ENCODE assay signal across 7 cellular contexts in genomic region chr16:88568710-88569613, GRCh38. TPM values are rescaled to one million over a fixed set of nuclear protein-coding genes. Genes with fewer than 3 reads are reported as not detected.
DNase-seq lines count a peak whose midpoint lies in the region; ATAC-seq and TF ChIP-seq lines count a peak whose summit lies in the region.

No MANE protein-coding gene starts in this region.

- H3K4me3 Mint-ChIP-seq in activated CD4-positive, alpha-beta memory T cell treated with anti-CD3 and anti-CD28 coated beads, Interleukin-2, amount 10 ng/mL, durations not matched to agents 7 days and 5 days: peak overlapping the region; percentile 73

- TF ChIP-seq POLR2A in stomach (IDR thresholded peaks at IDR 0.05): no peak

- H3K27me3 ChIP-seq in iPS-18a (ENCODE audit: control insufficient read depth, insufficient read depth, low read length) (peaks cover 6% of the 10 kb centered on the region), stomach (no peaks in the 10 kb centered on the region)

- no peak overlapping the region for H3K9ac ChIP-seq in iPS-18a (ENCODE audit: low read length)

- POLR2A ChIA-PET in activated CD4-positive, alpha-beta memory T cell treated with anti-CD3 and anti-CD28 coated beads, Interleukin-2, amount 10 ng/mL, durations not matched to agents 7 days and 5 days (lab: Charles Lee): interaction anchor here (1.3 to 2.3 kb wide), 4 partner anchors 24 to 114 kb away, joined by 3 to 20 read pairs (median 8); no protein-coding TSS in a partner anchor

- ATAC-seq in HG03378 (IDR thresholded peaks at IDR 0.05; ENCODE audit: unreplicated experiment) (peak; percentile 9), HG03135 (IDR thresholded peaks at IDR 0.05; ENCODE audit: unreplicated experiment) (no peak)

- H3K9me3 Mint-ChIP-seq in activated CD4-positive, alpha-beta memory T cell treated with anti-CD3 and anti-CD28 coated beads, Interleukin-2, amount 10 ng/mL, durations not matched to agents 7 days and 5 days: no peaks in the 10 kb centered on the region

- H3K4me1 ChIP-seq in iPS-18a (ENCODE audit: control insufficient read depth, low read depth, low read length) (peaks cover 6% of the 10 kb centered on the region), stomach (peaks cover 19 to 43% (median 30%) of the 10 kb centered on the region in 4 donors)

- no peaks in the 10 kb centered on the region for H3K27me3 Mint-ChIP-seq in activated CD4-positive, alpha-beta memory T cell treated with anti-CD3 and anti-CD28 coated beads, Interleukin-2, amount 10 ng/mL, durations not matched to agents 7 days and 5 days

- no peak for DNase-seq in activated CD4-positive, alpha-beta memory T cell treated with anti-CD3 and anti-CD28 coated beads, Interleukin-2, amount 10 ng/mL, durations not matched to agents 7 days and 5 days
- DNase-seq in stomach (no peak), GM19238 (ENCODE audit: insufficient read length, low spot score) (no peak), iPS-NIHi7 (ENCODE audit: extremely low spot score) (no peak)

- peaks cover 8% of the 10 kb centered on the region for H3K36me3 ChIP-seq in iPS-18a (ENCODE audit: control insufficient read depth, low read depth, low read length)
- peaks cover 0 to 22% (median 20%) of the 10 kb centered on the region in 4 donors for H3K36me3 ChIP-seq in stomach

- no peak for TF ChIP-seq CTCF in stomach (IDR thresholded peaks at IDR 0.05)

- H3K27ac ChIP-seq in iPS-18a (ENCODE audit: low read length) (no peak overlapping the region), stomach (peak overlapping the region in 4 of 5 donors; percentile 84 to 87 (median 87))

- H3K4me1 Mint-ChIP-seq in activated CD4-positive, alpha-beta memory T cell treated with anti-CD3 and anti-CD28 coated beads, Interleukin-2, amount 10 ng/mL, durations not matched to agents 7 days and 5 days: peaks cover 42% of the 10 kb centered on the region

- no peaks in the 10 kb centered on the region for H3K9me3 ChIP-seq in iPS-18a (ENCODE audit: control insufficient read depth, low read depth, low read length)
- no peaks in the 10 kb centered on the region for H3K9me3 ChIP-seq in stomach

- intact Hi-C loops in stomach (cut with DNase I; ENCODE audit: low total_unique reads): no loop called here

- H3K36me3 Mint-ChIP-seq in activated CD4-positive, alpha-beta memory T cell treated with anti-CD3 and anti-CD28 coated beads, Interleukin-2, amount 10 ng/mL, durations not matched to agents 7 days and 5 days (ENCODE audit: low read depth): peaks cover 18% of the 10 kb centered on the region

- no peak for TF ChIP-seq EP300 in stomach (IDR thresholded peaks at IDR 0.05)

- H3K4me3 ChIP-seq in iPS-18a (ENCODE audit: low read length) (peak overlapping the region; percentile 87), stomach (peak overlapping the region; percentile 88 to 98 (median 90))

- H3K27ac Mint-ChIP-seq in activated CD4-positive, alpha-beta memory T cell treated with anti-CD3 and anti-CD28 coated beads, Interleukin-2, amount 10 ng/mL, durations not matched to agents 7 days and 5 days: peak overlapping the region; percentile 62

- CTCF ChIA-PET in activated CD4-positive, alpha-beta memory T cell treated with anti-CD3 and anti-CD28 coated beads, Interleukin-2, amount 10 ng/mL, durations not matched to agents 7 days and 5 days (lab: Charles Lee): no interaction called here

- 86 to 88% (median 87%) methylated on average over 13 to 18 of the region's 18 CpGs for WGBS in stomach, 5 donors

RNA-seq across cellular contexts. Expression of gene ZC3H18, which starts 1.2 kb away (rescaled TPM):
- 10 to 100 TPM; 75.9 to 78.6 TPM for total RNA-seq in activated CD4-positive, alpha-beta memory T cell treated with anti-CD3 and anti-CD28 coated beads, Interleukin-2, amount 10 ng/mL, durations not matched to agents 7 days and 5 days
- 100 to 1,000 TPM in 1 of 5 donors, 10 to 100 TPM in 4; 15.5 to 312 (median 23.9) TPM for total RNA-seq in stomach
- polyA plus RNA-seq in stomach: 10 to 100 TPM; 16.1 to 20.2 (median 16.7) TPM
